ENCODE assay signal across 9 cellular contexts in genomic region chr2:60884795-60885194, GRCh38. TPM values are rescaled to one million over a fixed set of nuclear protein-coding genes. Genes with fewer than 3 reads are reported as not detected.
DNase-seq lines count a peak whose midpoint lies in the region; ATAC-seq and TF ChIP-seq lines count a peak whose summit lies in the region.
"Had no signal": no experiment of that assay in that cellular context is flagged by ENCODE, and none has a peak within 500 bp of the region (broad histone marks: within the 10 kb centered on the region; RNA-seq: fewer than 3 reads in every experiment).

No MANE protein-coding gene starts in this region.

- DNase-seq in NCI-H2029 treated with DMSO at 0.1 percent for 48 hours (lab: John Stamatoyannopoulos, UW) (peak; percentile 38), NCI-H2029 (lab: John Stamatoyannopoulos, UW) (no peak), RPMI7951 (ENCODE audit: low read depth) (peak; percentile 18), epithelial cell of esophagus (ENCODE audit: low read depth) (peak; percentile 72), spleen (no peak), Ammon's horn (ENCODE audit: low spot score) (no peak), SKM-1 (lab: John Stamatoyannopoulos, UW; ENCODE audit: unreplicated experiment) (no peak)
- DNase-seq: SJCRH30 had no signal

- H3K4me1 ChIP-seq in spleen: peaks cover 28 to 79% (median 64%) of the 10 kb centered on the region in 6 donors
- H3K4me1 ChIP-seq: SJCRH30 had no signal

- TF ChIP-seq CTCF in epithelial cell of esophagus (IDR thresholded peaks at IDR 0.05; ENCODE audit: insufficient read depth, low read depth, low read length, missing control alignments) (no peak), spleen (IDR thresholded peaks at IDR 0.05 in 8 of 11, conservative IDR thresholded peaks at IDR 0.05 in 3 of 11) (no peak)

- 8 to 19% (median 14%) methylated on average over 2 of the region's 2 CpGs for WGBS in spleen, 5 donors

- H3K4me3 ChIP-seq in epithelial cell of esophagus (ENCODE audit: low read length) (peak overlapping the region; percentile 79), spleen (peak overlapping the region in 7 of 8 donors; percentile 1 to 78 (median 3))
- H3K4me3 ChIP-seq: SJCRH30 had no signal

- no peak for ATAC-seq in GM21381 (IDR thresholded peaks at IDR 0.05; ENCODE audit: unreplicated experiment)

- peaks cover 0 to 4% (median 0%) of the 10 kb centered on the region in 8 donors for H3K9me3 ChIP-seq in spleen
- H3K9me3 ChIP-seq: SJCRH30 had no signal

- no peak for TF ChIP-seq POLR2A in spleen (IDR thresholded peaks at IDR 0.05)

- peak overlapping the region; percentile 98 to 100 (median 99) for H3K27ac ChIP-seq in spleen
- H3K27ac ChIP-seq: SJCRH30 had no signal

- no peaks in the 10 kb centered on the region for H3K27me3 ChIP-seq in spleen (replicated peaks in 1 of 7)
- H3K27me3 ChIP-seq: SJCRH30 had no signal

- intact Hi-C loops in spleen (cut with DNase I; ENCODE audit: low total_unique reads): no loop called here

- peaks cover 0 to 9% (median 0%) of the 10 kb centered on the region in 6 donors for H3K36me3 ChIP-seq in spleen
- H3K36me3 ChIP-seq: SJCRH30 had no signal

RNA-seq across cellular contexts. Expression of gene REL, which starts 3.4 kb away (rescaled TPM):
- 6.1 and 6.9 TPM in 2 replicates for total RNA-seq in RPMI7951 (2014; rRNA removed; shearing (Covaris generic))
- total RNA-seq in spleen: 10 to 100 TPM; 53.4 to 68.8 (median 56.2) TPM
- polyA plus RNA-seq in spleen: 1 to 10 TPM; 1.3 to 4.7 (median 1.5) TPM

Comparison
In these comparisons a context has a peak if more than half of its experiments do, and no peak if none do; other contexts are left out.
1. DNase-seq: peak in NCI-H2029 treated with DMSO at 0.1 percent for 48 hours (single experiment), RPMI7951 (single experiment) and epithelial cell of esophagus (single experiment); none in NCI-H2029 (single experiment), spleen (single experiment), Ammon's horn (single experiment) and SKM-1 (single experiment).